17 cellular contexts compared by ENCODE assay signal in genomic region chr12:60209933-60210332, GRCh38.
"Had no signal": no experiment of that assay in that cellular context is flagged by ENCODE, and none has a peak within 500 bp of the region (broad histone marks: within the 10 kb centered on the region; RNA-seq: fewer than 3 reads in every experiment).

No MANE protein-coding gene starts in this region.

- H3K27ac Mint-ChIP-seq: activated CD4-positive, alpha-beta memory T cell treated with anti-CD3 and anti-CD28 coated beads for 36 hours; activated naive CD8-positive, alpha-beta T cell treated with anti-CD3 and anti-CD28 coated beads for 36 hours; memory B cell; natural killer cell treated with Interleukin-12 subunit alpha and Interleukin-12 subunit beta and Interleukin-15 and Interleukin-18, amount 100 ng/mL, for 72 hours had no signal

- H3K27ac ChIP-seq: colonic mucosa, left lung, upper lobe of left lung, VCaP had no signal

- H3K4me3 Mint-ChIP-seq: activated CD4-positive, alpha-beta memory T cell treated with anti-CD3 and anti-CD28 coated beads for 36 hours; activated naive CD8-positive, alpha-beta T cell treated with anti-CD3 and anti-CD28 coated beads for 36 hours; memory B cell; natural killer cell treated with Interleukin-12 subunit alpha and Interleukin-12 subunit beta and Interleukin-15 and Interleukin-18, amount 100 ng/mL, for 72 hours had no signal

- H3K36me3 ChIP-seq: colonic mucosa, left lung, upper lobe of left lung had no signal

- H3K27me3 ChIP-seq: colonic mucosa, left lung, upper lobe of left lung had no signal

- DNase-seq: activated CD4-positive, alpha-beta memory T cell treated with anti-CD3 and anti-CD28 coated beads for 36 hours; activated gamma-delta T cell; activated naive CD8-positive, alpha-beta T cell treated with anti-CD3 and anti-CD28 coated beads for 36 hours; activated T-cell treated with anti-CD3 and anti-CD28 coated beads, Interleukin-2, amount 50 U/mL, for 48 hours; aorta; colonic mucosa; effector CD8-positive, alpha-beta T cell; islet precursor cell; left lung; occipital lobe; stimulated activated CD4-positive, alpha-beta T cell treated with anti-CD3 and anti-CD28 coated beads, Interleukin-2, amount 100 ng/mL, for 48 hours; stimulated activated naive CD4-positive, alpha-beta T cell treated with Interleukin-2 at 50 U/mL for 16 hours; upper lobe of left lung had no signal

- H3K4me3 ChIP-seq: colonic mucosa, left lung, upper lobe of left lung had no signal

- FAIRE-seq: frontal cortex had no signal

- H3K4me1 Mint-ChIP-seq: activated naive CD8-positive, alpha-beta T cell treated with anti-CD3 and anti-CD28 coated beads for 36 hours; memory B cell had no signal

- H3K27me3 Mint-ChIP-seq: activated CD4-positive, alpha-beta memory T cell treated with anti-CD3 and anti-CD28 coated beads for 36 hours; activated naive CD8-positive, alpha-beta T cell treated with anti-CD3 and anti-CD28 coated beads for 36 hours; memory B cell; natural killer cell treated with Interleukin-12 subunit alpha and Interleukin-12 subunit beta and Interleukin-15 and Interleukin-18, amount 100 ng/mL, for 72 hours had no signal

- ATAC-seq: left lung; natural killer cell treated with Interleukin-12 subunit alpha and Interleukin-12 subunit beta and Interleukin-15 and Interleukin-18, amount 100 ng/mL, for 72 hours had no signal

- H3K36me3 Mint-ChIP-seq: activated CD4-positive, alpha-beta memory T cell treated with anti-CD3 and anti-CD28 coated beads for 36 hours; activated naive CD8-positive, alpha-beta T cell treated with anti-CD3 and anti-CD28 coated beads for 36 hours; memory B cell had no signal

- H3K9me3 ChIP-seq: colonic mucosa, upper lobe of left lung had no signal

- H3K4me1 ChIP-seq: colonic mucosa, left lung, upper lobe of left lung had no signal
